Comparison of ENCODE assay signal across 35 cellular contexts in the genomic region with DNA sequence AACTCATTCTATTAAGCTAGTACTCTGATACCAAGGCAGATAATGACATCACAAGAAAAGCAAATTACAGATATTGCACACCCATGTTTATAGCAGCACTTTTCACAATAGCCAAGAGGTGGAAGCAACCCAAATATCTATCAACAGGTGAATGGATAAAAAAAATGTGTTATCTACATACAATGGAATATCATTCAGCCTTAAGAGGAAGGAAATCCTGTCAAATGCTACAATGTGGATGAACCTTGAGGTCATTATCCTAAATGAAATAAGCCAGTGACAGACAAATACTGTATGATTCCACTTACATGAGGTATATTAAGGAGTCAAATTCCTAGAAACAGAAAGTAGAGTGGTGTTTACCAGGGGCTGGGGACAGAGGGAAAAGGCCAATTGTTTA. TPM values are rescaled to one million over a fixed set of nuclear protein-coding genes. Genes with fewer than 3 reads are reported as not detected.
"Had no signal": no experiment of that assay in that cellular context is flagged by ENCODE, and none has a peak within 500 bp of the region (broad histone marks: within the 10 kb centered on the region; RNA-seq: fewer than 3 reads in every experiment).

No MANE protein-coding gene starts in this region.

- H3K27me3 ChIP-seq: adrenal gland, body of pancreas, brain microvascular endothelial cell, breast epithelium had no signal

- H3K36me3 ChIP-seq: adrenal gland, brain microvascular endothelial cell, breast epithelium had no signal

- H3K27ac ChIP-seq: adrenal gland, body of pancreas, brain microvascular endothelial cell, breast epithelium, VCaP had no signal

- ATAC-seq: activated CD8-positive, alpha-beta T cell treated with anti-CD3 and anti-CD28 coated beads for 36 hours; activated naive CD4-positive, alpha-beta T cell treated with anti-CD3 and anti-CD28 coated beads, Interleukin-2, amount 50 U/mL, for 72 hours; activated T-cell treated with anti-CD3 and anti-CD28 coated beads, Interleukin-2, amount 50 U/mL, for 4 hours; activated T-helper 17 cell treated with anti-CD3 and anti-CD28 coated beads, Interleukin-2, amount 50 U/mL, for 72 hours; body of pancreas had no signal

- DNase-seq: activated B cell treated with CpG ODN at 0.5 μM for 24 hours; activated CD4-positive, alpha-beta memory T cell treated with anti-CD3 and anti-CD28 coated beads for 36 hours; activated CD4-positive, alpha-beta T cell treated with anti-CD3 and anti-CD28 coated beads for 4 hours; activated CD4-positive, alpha-beta T cell treated with anti-CD3 and anti-CD28 coated beads, Interleukin-2, amount 10 ng/mL, durations not matched to agents 24 days and 14 days; activated CD4-positive, alpha-beta T cell treated with anti-CD3 and anti-CD28 coated beads, Interleukin-2, amount 50 U/mL, for 1 hour; activated CD4-positive, alpha-beta T cell treated with anti-CD3 and anti-CD28 coated beads, Interleukin-2, amount 50 U/mL, for 4 hours; activated CD4-positive, CD25-positive, alpha-beta regulatory T cell treated with anti-CD3 and anti-CD28 coated beads, Interleukin-2, amount 50 U/mL, for 72 hours; activated CD8-positive, alpha-beta memory T cell treated with anti-CD3 and anti-CD28 coated beads, Interleukin-2, amount 50 U/mL, for 4 hours; activated CD8-positive, alpha-beta T cell treated with anti-CD3 and anti-CD28 coated beads for 36 hours; activated effector memory CD4-positive, alpha-beta T cell treated with anti-CD3 and anti-CD28 coated beads, Interleukin-2, amount 50 U/mL, for 16 hours; activated gamma-delta T cell treated with Interleukin-2 at 50 U/mL for 16 hours; activated naive CD4-positive, alpha-beta T cell; activated naive CD4-positive, alpha-beta T cell treated with anti-CD3 and anti-CD28 coated beads for 36 hours; activated naive CD4-positive, alpha-beta T cell treated with anti-CD3 and anti-CD28 coated beads, Interleukin-2, amount 50 U/mL, for 16 hours; activated naive CD8-positive, alpha-beta T cell treated with anti-CD3 and anti-CD28 coated beads for 36 hours; activated T-cell treated with anti-CD3 and anti-CD28 coated beads for 4 hours; activated T-cell treated with anti-CD3 and anti-CD28 coated beads, Interleukin-2, amount 50 U/mL, for 1 hour; activated T-cell treated with anti-CD3 and anti-CD28 coated beads, Interleukin-2, amount 50 U/mL, for 4 hours; adrenal gland; amniotic stem cell; aorta; body of pancreas; brain microvascular endothelial cell; central memory CD4-positive, alpha-beta T cell; T-helper 1 cell; T-helper 2 cell; T-helper 9 cell had no signal

- H3K9me3 ChIP-seq: adrenal gland, body of pancreas, breast epithelium had no signal

- H3K4me3 ChIP-seq: adrenal gland, body of pancreas, breast epithelium had no signal

- H3K4me1 ChIP-seq: adrenal gland, body of pancreas, breast epithelium had no signal

RNA-seq across cellular contexts. Expression of a gene that starts 14.3 kb away (rescaled TPM):
- total RNA-seq: activated B cell treated with CpG ODN at 0.5 μM for 24 hours; activated CD4-positive, alpha-beta memory T cell treated with anti-CD3 and anti-CD28 coated beads for 36 hours; activated CD4-positive, alpha-beta T cell treated with anti-CD3 and anti-CD28 coated beads, Interleukin-2, amount 10 ng/mL, durations not matched to agents 24 days and 14 days; activated CD8-positive, alpha-beta memory T cell treated with anti-CD3 and anti-CD28 coated beads for 36 hours; activated CD8-positive, alpha-beta T cell treated with anti-CD3 and anti-CD28 coated beads for 36 hours; activated naive CD4-positive, alpha-beta T cell treated with anti-CD3 and anti-CD28 coated beads for 36 hours; activated naive CD4-positive, alpha-beta T cell treated with anti-CD3 and anti-CD28 coated beads, Interleukin-2, amount 50 U/mL, for 72 hours; activated naive CD8-positive, alpha-beta T cell treated with anti-CD3 and anti-CD28 coated beads for 36 hours; activated T-cell treated with anti-CD3 and anti-CD28 coated beads, Interleukin-2, amount 50 U/mL, for 4 hours; activated T-helper 1 cell treated with anti-CD3 and anti-CD28 coated beads, Interleukin-12 subunit alpha, Interleukin-12 subunit beta, Interleukin-2, Interleukin-4 antibody, amounts not matched to agents 30 ng/mL and 10 ng/mL and 1 ng/mL, durations not matched to agents 14 hours and 24 hours and 36 hours; activated T-helper 17 cell treated with anti-CD3 and anti-CD28 coated beads, Interleukin-2, amount 50 U/mL, for 72 hours; aorta; astrocyte; body of pancreas; breast epithelium; cerebellum had no signal
